Comparison of ENCODE assay signal across 9 cellular contexts in the genomic region with DNA sequence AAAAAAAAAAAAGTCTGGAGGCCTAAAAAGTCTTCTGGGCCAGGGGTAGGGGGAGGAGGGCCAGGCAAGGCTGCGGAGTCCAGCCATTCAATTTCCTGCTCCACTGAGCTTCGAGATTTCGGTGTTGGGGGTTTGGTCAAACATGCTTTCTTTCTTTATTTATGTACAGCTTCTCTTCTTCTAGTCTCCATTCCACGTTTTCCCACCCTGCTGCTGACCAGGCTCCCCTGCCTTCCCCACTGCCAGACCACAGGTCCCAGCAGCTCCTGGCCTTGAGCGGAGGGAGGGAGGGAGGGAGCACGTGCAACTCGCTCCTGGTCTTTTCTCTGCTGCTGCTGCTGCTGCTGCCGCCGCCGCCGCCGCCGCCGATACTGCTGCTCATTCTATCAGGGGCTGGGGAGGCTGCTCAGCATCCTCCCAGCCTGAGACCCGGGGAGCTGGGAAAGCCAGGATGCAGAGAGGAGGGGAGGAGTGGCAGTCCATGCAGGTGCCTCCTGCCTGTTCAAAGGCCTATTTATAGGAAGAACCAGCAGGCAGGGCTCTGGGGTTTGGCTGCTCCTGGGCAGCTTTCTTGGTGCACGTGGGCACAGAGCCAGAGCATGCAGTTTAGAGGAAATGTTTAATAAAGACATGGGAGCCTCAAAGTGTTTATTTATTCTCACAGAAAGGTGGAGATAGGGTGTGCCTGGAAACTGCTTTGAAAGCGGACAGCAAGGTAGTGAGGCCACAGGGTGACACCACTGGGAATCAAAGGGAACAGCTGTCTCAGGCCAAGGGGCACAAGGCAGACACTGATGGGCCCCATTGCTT. TPM values are rescaled to one million over a fixed set of nuclear protein-coding genes. Genes with fewer than 3 reads are reported as not detected.
A peak's percentile ranks its signal among the peaks of the same experiment; 100 is the strongest.
DNase-seq lines count a peak whose midpoint lies in the region; ATAC-seq, FAIRE-seq and TF ChIP-seq lines count a peak whose summit lies in the region.
"Had no signal": no experiment of that assay in that cellular context is flagged by ENCODE, and none has a peak within 500 bp of the region (broad histone marks: within the 10 kb centered on the region; RNA-seq: fewer than 3 reads in every experiment).

No MANE protein-coding gene starts in this region.

- peak overlapping the region; percentile 51 to 72 for H3K4me3 Mint-ChIP-seq in activated T-cell treated with anti-CD3 and anti-CD28 coated beads, Interleukin-2, amount 50 U/mL, for 72 hours
- H3K4me3 Mint-ChIP-seq: T-helper 1 cell treated with Interleukin-12 subunit alpha and Interleukin-12 subunit beta and Interleukin-4 antibody, amounts not matched to agents 30 μg/mL and 1 μg/mL, for 36 hours had no signal

- no peaks in the 10 kb centered on the region for H4K20me1 ChIP-seq in GM12878 (ENCODE audit: control insufficient read depth, insufficient read depth)
- H4K20me1 ChIP-seq in HepG2 (ENCODE audit: insufficient read depth, low read length): no peaks in the 10 kb centered on the region

- POLR2A ChIA-PET in GM12878 (lab: Charles Lee) (no interaction called here), HepG2 (lab: Yijun Ruan, JAX) (interaction anchor here (0.6 to 2.9 kb wide), 11 partner anchors 10 to 194 kb away, joined by 3 to 16 read pairs (median 8); partner anchors contain the start of gene ZFHX3)

- CTCF ChIA-PET in GM12878 (lab: Yijun Ruan, JAX): interaction anchor here (0.6 kb wide), 1 partner anchor 88 kb away, joined by 4 read pairs; no protein-coding TSS in a partner anchor
- CTCF ChIA-PET in HepG2 (lab: Yijun Ruan, JAX; ENCODE audit: low intra/inter-chr PET ratio, low total read pairs): no interaction called here

- H3K27ac ChIP-seq in GM12878 (ENCODE audit: control insufficient read depth, insufficient read depth) (no peak overlapping the region), HepG2 (ENCODE audit: extremely low read length, insufficient read depth, low read length) (peak overlapping the region; percentile 48), upper lobe of right lung (no peak overlapping the region)

- no peaks in the 10 kb centered on the region for H3K9me3 ChIP-seq in GM12878 (replicated peaks; ENCODE audit: control insufficient read depth, insufficient read depth, low read length)
- H3K9me3 ChIP-seq in HepG2 (ENCODE audit: low read length): no peaks in the 10 kb centered on the region
- H3K9me3 ChIP-seq in upper lobe of right lung: no peaks in the 10 kb centered on the region

- H3K4me3 ChIP-seq in GM12878: peak overlapping the region; percentile 32; the same call in 1 of the 2 replicates
- H3K4me3 ChIP-seq in HepG2 (replicated peaks in 1 of 3; ENCODE audit: insufficient read depth in 1 of 3, low read depth in 2 of 3, low read length in 3 of 3): peak overlapping the region; percentile 26 to 57 (median 28); a peak in 5 of 6 replicates
- H3K4me3 ChIP-seq in upper lobe of right lung: peak overlapping the region; percentile 26

- TF ChIP-seq CTCF in GM12878 (IDR thresholded peaks at IDR 0.05 in 2 of 3, conservative IDR thresholded peaks at IDR 0.05 in 1 of 3; ENCODE audit: control insufficient read depth in 2 of 3, extremely low read depth in 1 of 3, insufficient read depth in 1 of 3, low read depth in 3 of 3, low read length in 3 of 3) (no peak), HepG2 (CRISPR knock-in tag; IDR thresholded peaks at IDR 0.05) (peak; percentile 35; the same call in 1 of the 2 replicates), upper lobe of right lung (IDR thresholded peaks at IDR 0.05) (no peak)

- no peak overlapping the region for H3K27ac Mint-ChIP-seq in activated T-cell treated with anti-CD3 and anti-CD28 coated beads, Interleukin-2, amount 50 U/mL, for 72 hours
- H3K27ac Mint-ChIP-seq: T-helper 1 cell treated with Interleukin-12 subunit alpha and Interleukin-12 subunit beta and Interleukin-4 antibody, amounts not matched to agents 30 μg/mL and 1 μg/mL, for 36 hours had no signal

- in situ Hi-C loops in GM12878 (cut with MboI) (no loop called here), HepG2 (cut with HindIII; ENCODE audit: extremely low pct_ligation_motif_present, low pct_unique_long_range_greater_than_20kb) (no loop called here)

- SMC1A ChIA-PET in GM12878 (lab: Charles Lee; ENCODE audit: uncharacterized antibody, unreplicated experiment): no interaction called here

- no peak for DNase-seq in activated T-cell treated with anti-CD3 and anti-CD28 coated beads, Interleukin-2, amount 50 U/mL, for 72 hours
- DNase-seq in activated T-cell treated with anti-CD3 and anti-CD28 coated beads, Interleukin-2, amount 50 U/mL, for 1 hour: no peak
- DNase-seq in GM12878 (ENCODE audit: low read depth, low spot score): no peak
- peak; percentile 61 for DNase-seq in HepG2 (ENCODE audit: low spot score)
- DNase-seq in upper lobe of right lung: peak; percentile 75
- no peak for DNase-seq in CD1c-positive myeloid dendritic cell (ENCODE audit: extremely low spot score)
- DNase-seq in activated gamma-delta T cell treated with Interleukin-2 at 50 U/mL for 16 hours: no peak

- WGBS in GM12878 (ENCODE audit: insufficient coverage, insufficient replicate concordance, low lambda C conversion rate, missing lambda C conversion rate): 6% methylated on average over 16 of the region's 17 CpGs
- 1% methylated on average over 17 of the region's 17 CpGs for WGBS in HepG2 (ENCODE audit: low lambda C conversion rate)

- H3K4me1 Mint-ChIP-seq in activated T-cell treated with anti-CD3 and anti-CD28 coated beads, Interleukin-2, amount 50 U/mL, for 72 hours (ENCODE audit: low read depth): peaks cover 16% of the 10 kb centered on the region

- H3K36me3 ChIP-seq in GM12878 (ENCODE audit: control insufficient read depth in 2 of 2, insufficient read depth in 2 of 2, low read length in 1 of 2) (no peaks in the 10 kb centered on the region), HepG2 (replicated peaks in 1 of 2; ENCODE audit: control insufficient read depth in 1 of 2, insufficient read depth in 2 of 2, low read length in 2 of 2) (no peaks in the 10 kb centered on the region), upper lobe of right lung (no peaks in the 10 kb centered on the region)

- no peaks in the 10 kb centered on the region for H3K4me1 ChIP-seq in GM12878 (ENCODE audit: control insufficient read depth, insufficient read depth, low read length)
- H3K4me1 ChIP-seq in HepG2 (ENCODE audit: insufficient read depth, low read length): peaks cover 48% of the 10 kb centered on the region
- H3K4me1 ChIP-seq in upper lobe of right lung: peaks cover 51% of the 10 kb centered on the region

- H3K27me3 ChIP-seq in GM12878 (replicated peaks in 1 of 2; ENCODE audit: control insufficient read depth in 2 of 2, insufficient read depth in 2 of 2, low read length in 1 of 2): peaks cover 5 to 7% of the 10 kb centered on the region in 2 experiments; a peak in 2 of 4 replicates
- peaks cover 0 to 6% of the 10 kb centered on the region in 2 experiments; a peak in 2 of 5 replicates for H3K27me3 ChIP-seq in HepG2 (ENCODE audit: control insufficient read depth in 1 of 2, insufficient read depth in 2 of 2, low read length in 2 of 2)
- H3K27me3 ChIP-seq in upper lobe of right lung: peaks cover 7% of the 10 kb centered on the region

- H2AFZ ChIP-seq in GM12878 (ENCODE audit: control insufficient read depth, low read depth, low read length) (no peak overlapping the region), HepG2 (ENCODE audit: low read length) (no peak overlapping the region)

- TF ChIP-seq EP300 in GM12878 (IDR thresholded peaks at IDR 0.05; ENCODE audit: borderline replicate concordance in 1 of 2, control insufficient read depth in 1 of 2, low read depth in 2 of 2, low read length in 2 of 2) (no peak), HepG2 (IDR thresholded peaks at IDR 0.05; ENCODE audit: low read depth in 2 of 2, low read length in 2 of 2) (no peak), HepG2 (CRISPR knock-in tag; IDR thresholded peaks at IDR 0.05; ENCODE audit: borderline replicate concordance) (no peak)

- no peak for ATAC-seq in activated T-cell treated with anti-CD3 and anti-CD28 coated beads, Interleukin-2, amount 50 U/mL, for 72 hours (replicated peaks in 1 of 2)
- ATAC-seq in GM12878: no peak; the same call in 2 of the 3 replicates
- ATAC-seq in HepG2: peak; percentile 68
- peak; percentile 3 for ATAC-seq in upper lobe of right lung
- ATAC-seq in HG02623 (IDR thresholded peaks at IDR 0.05; ENCODE audit: unreplicated experiment): no peak

- peaks cover 50% of the 10 kb centered on the region for H3K27me3 Mint-ChIP-seq in activated T-cell treated with anti-CD3 and anti-CD28 coated beads, Interleukin-2, amount 50 U/mL, for 72 hours (ENCODE audit: low read depth)

- BruUV-seq in GM12878 (replicated peaks; lab: Mats Ljungman, UMichigan) (no TSS peak), HepG2 (replicated peaks; lab: Mats Ljungman, UMichigan) (TSS peak; percentile 83)

- TF ChIP-seq RAD21 in GM12878 (IDR thresholded peaks at IDR 0.05; ENCODE audit: insufficient read depth, low read depth, low read length): no peak
- TF ChIP-seq RAD21 in HepG2 (CRISPR knock-in tag; IDR thresholded peaks at IDR 0.05): no peak

- H3K9ac ChIP-seq in GM12878 (ENCODE audit: control insufficient read depth, insufficient read depth, low read length) (no peak overlapping the region), HepG2 (ENCODE audit: insufficient read depth, low read depth, low read length) (peak overlapping the region; percentile 48; the same call in 1 of the 2 replicates)

- no peaks in the 10 kb centered on the region for H3K36me3 Mint-ChIP-seq in activated T-cell treated with anti-CD3 and anti-CD28 coated beads, Interleukin-2, amount 50 U/mL, for 72 hours (ENCODE audit: insufficient read depth in 2 of 2)

- H3K79me2 ChIP-seq in GM12878 (ENCODE audit: control insufficient read depth, insufficient read depth, low read length) (no peaks in the 10 kb centered on the region), HepG2 (ENCODE audit: insufficient read depth, low read length) (no peaks in the 10 kb centered on the region)

- no peak for TF ChIP-seq POLR2A in GM12878 (IDR thresholded peaks at IDR 0.05; ENCODE audit: low read depth, low read length)
- no peak for TF ChIP-seq POLR2A in HepG2 (IDR thresholded peaks at IDR 0.05; ENCODE audit: insufficient read depth in 1 of 2, low read depth in 2 of 2, low read length in 2 of 2)

- intact Hi-C loops in GM12878 (cut with micrococcal nuclease; ENCODE audit: unreplicated experiment): no loop called here
- intact Hi-C loops in HepG2 (cut with micrococcal nuclease; ENCODE audit: unreplicated experiment): loop anchor here (1.0 to 5.0 kb wide), 3 partner anchors 15 to 126 kb away; no protein-coding TSS in a partner anchor
- intact Hi-C loops in upper lobe of right lung (cut with DNase I): no loop called here

- RAD21 ChIA-PET in GM12878 (lab: Charles Lee; ENCODE audit: unreplicated experiment): no interaction called here

- no peak for FAIRE-seq in GM12878 (lab: Jason Lieb, UNC)
- no peak for FAIRE-seq in HepG2 (lab: Jason Lieb, UNC)

- H3K9me3 Mint-ChIP-seq in activated T-cell treated with anti-CD3 and anti-CD28 coated beads, Interleukin-2, amount 50 U/mL, for 72 hours: no peaks in the 10 kb centered on the region
- H3K9me3 Mint-ChIP-seq: T-helper 1 cell treated with Interleukin-12 subunit alpha and Interleukin-12 subunit beta and Interleukin-4 antibody, amounts not matched to agents 30 μg/mL and 1 μg/mL, for 36 hours had no signal

- H3K4me2 ChIP-seq in GM12878 (ENCODE audit: control insufficient read depth, insufficient read depth) (peak overlapping the region; percentile 36; the same call in 1 of the 2 replicates), HepG2 (ENCODE audit: low read depth, low read length) (peak overlapping the region; percentile 78)

RNA-seq across cellular contexts. Expression of gene ZFHX3, which starts 23.4 kb away (rescaled TPM):
- total RNA-seq in activated T-cell treated with anti-CD3 and anti-CD28 coated beads, Interleukin-2, amount 50 U/mL, for 72 hours: 1 to 10 TPM in 1 of 2 donors, under 1 TPM in 1; 0.35 to 1.0 TPM
- total RNA-seq in GM12878 (2013; cell fraction: nucleolus; rRNA removed): 31.8 and 32.2 TPM in 2 replicates
- total RNA-seq in GM12878 (2014; rRNA removed): 1.5 and 1.6 TPM in 2 replicates
- total RNA-seq in GM12878 (2014; rRNA removed; fragmentation: Illumina TruSeq; extraction: Trizol): 1.4 and 2.4 TPM in 2 replicates
- 7.8 and 8.6 TPM in 2 replicates for total RNA-seq in GM12878 (2021)
- 1.5 TPM for polyA plus RNA-seq in GM12878 (2011; ENCODE audit: low read depth)
- polyA plus RNA-seq in GM12878 (2011; rRNA removed): 1.3 and 1.5 TPM in 2 replicates
- polyA plus RNA-seq in GM12878 (2011; cell fraction: cytosol; rRNA removed): 0.79 and 0.90 TPM in 2 replicates
- polyA plus RNA-seq in GM12878 (2011; cell fraction: nucleus; rRNA removed): 1.6 and 2.4 TPM in 2 replicates
- 2.3 and 3.5 TPM in 2 replicates for polyA plus RNA-seq in GM12878 (2012)
- polyA plus RNA-seq in GM12878 (2014; fragmentation: Illumina TruSeq; extraction: Trizol): 3.2 and 3.4 TPM in 2 replicates
- polyA plus RNA-seq in GM12878 (2014; fragmentation: Nextera tagmentation; extraction: Ambion mirVana): 1 to 10 TPM in 1 of 2 experiments, under 1 TPM in 1; 0.68 to 3.5 TPM
- 2.1 and 2.4 TPM in 2 replicates for polyA plus RNA-seq in GM12878 (2014; rRNA removed)
- 1 to 10 TPM; 2.0 to 2.8 TPM for polyA plus RNA-seq in GM12878 (2016; fragmentation: Nextera tagmentation; extraction: Ambion mirVana)
- 5.3 and 6.6 TPM in 2 replicates for polyA minus RNA-seq in GM12878 (2011; rRNA and poly(A)+ RNA removed)
- polyA minus RNA-seq in GM12878 (2011; cell fraction: cytosol; rRNA and poly(A)+ RNA removed): 2.9 and 3.2 TPM in 2 replicates
- polyA minus RNA-seq in GM12878 (2011; cell fraction: nucleus; rRNA and poly(A)+ RNA removed): 6.0 and 15.7 TPM in 2 replicates
- total RNA-seq in HepG2 (2016; rRNA removed; fragmentation: Illumina TruSeq; extraction: Trizol): 6.0 and 12.3 TPM in 2 replicates
- 1.8 and 1.9 TPM in 2 replicates for total RNA-seq in HepG2 (2016; cell fraction: cytosol; rRNA removed; fragmentation: Illumina TruSeq; extraction: Trizol; ENCODE audit: low read depth)
- 5.6 and 10.6 TPM in 2 replicates for total RNA-seq in HepG2 (2016; cell fraction: insoluble cytoplasmic fraction; rRNA removed; fragmentation: Illumina TruSeq; extraction: Trizol)
- total RNA-seq in HepG2 (2016; cell fraction: membrane; rRNA removed; fragmentation: Illumina TruSeq; extraction: Trizol): 5.0 and 5.6 TPM in 2 replicates
- total RNA-seq in HepG2 (2016; cell fraction: nucleus; rRNA removed; fragmentation: Illumina TruSeq; extraction: Trizol): 15.3 and 19.7 TPM in 2 replicates
- 5.0 and 5.3 TPM in 2 replicates for polyA plus RNA-seq in HepG2 (2011; rRNA removed)
- 3.5 and 4.2 TPM in 2 replicates for polyA plus RNA-seq in HepG2 (2011; cell fraction: cytosol; rRNA removed)
- 10.2 and 11.2 TPM in 2 replicates for polyA plus RNA-seq in HepG2 (2011; cell fraction: nucleus; rRNA removed)
- 12.6 and 14.4 TPM in 2 replicates for polyA plus RNA-seq in HepG2 (2012)
- 0.31 and 0.36 TPM in 2 replicates for polyA plus RNA-seq in HepG2 (2016; cell fraction: cytosol; fragmentation: Illumina TruSeq; extraction: Trizol; ENCODE audit: low read depth)
- polyA plus RNA-seq in HepG2 (2016; cell fraction: insoluble cytoplasmic fraction; fragmentation: Illumina TruSeq; extraction: Trizol; ENCODE audit: low read depth): 8.6 and 11.4 TPM in 2 replicates
- polyA plus RNA-seq in HepG2 (2016; cell fraction: membrane; fragmentation: Illumina TruSeq; extraction: Trizol; ENCODE audit: low read depth): 1.0 and 1.4 TPM in 2 replicates
- polyA plus RNA-seq in HepG2 (2016; cell fraction: nucleus; fragmentation: Illumina TruSeq; extraction: Trizol; ENCODE audit: insufficient read depth, low read depth): 16.2 and 17.6 TPM in 2 replicates
- polyA minus RNA-seq in HepG2 (2011; rRNA and poly(A)+ RNA removed; ENCODE audit: low replicate concordance): 12.7 and 18.2 TPM in 2 replicates
- polyA minus RNA-seq in HepG2 (2011; cell fraction: cytosol; rRNA and poly(A)+ RNA removed): 16.9 and 20.7 TPM in 2 replicates
- polyA minus RNA-seq in HepG2 (2011; cell fraction: nucleus; rRNA and poly(A)+ RNA removed): 23.9 and 27.2 TPM in 2 replicates
- total RNA-seq in upper lobe of right lung: 29.0 TPM

Comparison
In these comparisons a context has a peak if more than half of its experiments do, and no peak if none do; other contexts are left out.
1. ATAC-seq: peak in HepG2 (single experiment) and upper lobe of right lung (single experiment); none in activated T-cell treated with anti-CD3 and anti-CD28 coated beads, Interleukin-2, amount 50 U/mL, for 72 hours (0 of 2), GM12878 (single experiment) and HG02623 (single experiment).
2. DNase-seq: peak in HepG2 (single experiment) and upper lobe of right lung (single experiment); none in activated T-cell treated with anti-CD3 and anti-CD28 coated beads, Interleukin-2, amount 50 U/mL, for 72 hours (0 of 2), activated T-cell treated with anti-CD3 and anti-CD28 coated beads, Interleukin-2, amount 50 U/mL, for 1 hour (single experiment), GM12878 (single experiment), CD1c-positive myeloid dendritic cell (single experiment) and activated gamma-delta T cell treated with Interleukin-2 at 50 U/mL for 16 hours (single experiment).
3. Peak in every context shown above with its lines, with median percentiles within 50 percentile points of each other: H3K4me3 ChIP-seq.